In genomic region chr1:95453053-95453452, GRCh38 we compare ENCODE assay signal across 7 cellular contexts.
"Had no signal": no experiment of that assay in that cellular context is flagged by ENCODE, and none has a peak within 500 bp of the region (broad histone marks: within the 10 kb centered on the region; RNA-seq: fewer than 3 reads in every experiment).

No MANE protein-coding gene starts in this region.

- FAIRE-seq: G401.6, GM12878, GM12891, GM18507, GM19239 had no signal

- ATAC-seq: GM12878 had no signal

- DNase-seq: GDM1, GF-D8 had no signal

- H3K4me3 ChIP-seq: GM12878 had no signal
